Comparison of ENCODE assay signal across 8 cellular contexts in the genomic region with DNA sequence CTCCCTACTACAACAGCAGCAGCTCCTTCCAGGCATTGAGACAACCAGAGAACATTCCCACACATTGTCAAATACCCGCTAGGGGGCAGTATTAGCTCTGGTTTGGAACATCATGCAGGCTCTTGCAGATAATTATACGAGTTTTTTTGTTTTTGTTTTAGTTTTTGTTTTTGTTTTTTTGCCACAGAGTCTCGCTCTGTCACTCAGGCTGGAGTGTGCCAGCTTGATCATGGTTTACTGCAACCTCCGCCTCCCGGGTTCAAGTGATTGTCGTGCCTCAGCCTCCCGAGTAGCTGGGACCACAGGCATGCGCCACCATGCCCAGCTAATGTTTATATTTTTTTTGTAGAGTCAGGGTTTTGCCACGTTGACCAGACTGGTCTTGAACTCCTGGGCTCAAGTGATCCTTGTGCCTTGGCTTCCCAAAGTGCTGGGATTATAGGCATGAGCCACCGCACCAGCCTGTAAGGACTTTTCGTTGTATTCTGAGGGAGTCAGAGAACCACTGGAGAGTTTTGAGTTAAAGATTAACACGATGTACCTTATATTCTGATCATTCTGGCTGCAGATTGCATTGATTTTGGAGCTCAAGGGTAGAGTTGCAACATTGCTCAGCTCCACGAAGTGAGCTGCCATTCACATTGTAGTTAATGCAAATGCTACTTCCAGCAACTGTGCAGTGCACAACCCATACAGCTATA. TPM values are rescaled to one million over a fixed set of nuclear protein-coding genes. Genes with fewer than 3 reads are reported as not detected.
A peak's percentile ranks its signal among the peaks of the same experiment; 100 is the strongest.
DNase-seq lines count a peak whose midpoint lies in the region; ATAC-seq and TF ChIP-seq lines count a peak whose summit lies in the region.

No MANE protein-coding gene starts in this region.

- H3K27ac Mint-ChIP-seq in MCF 10A (ENCODE audit: low read depth, unreplicated experiment), result no peak overlapping the region
- no peak overlapping the region for H3K27ac Mint-ChIP-seq in immature natural killer cell

- H3K27me3 Mint-ChIP-seq in MCF 10A (ENCODE audit: insufficient read depth, unreplicated experiment) (peaks cover 30% of the 10 kb centered on the region), immature natural killer cell (ENCODE audit: low read depth in 3 of 3) (peaks cover 0 to 8% (median 4%) of the 10 kb centered on the region in 3 donors)

- no peak overlapping the region for H3K4me3 ChIP-seq in SK-N-MC

- ATAC-seq in GM21447 (IDR thresholded peaks at IDR 0.05; ENCODE audit: unreplicated experiment), result no peak

- H3K36me3 Mint-ChIP-seq in MCF 10A (ENCODE audit: insufficient read depth, unreplicated experiment), result no peaks in the 10 kb centered on the region
- H3K36me3 Mint-ChIP-seq in immature natural killer cell, result no peaks in the 10 kb centered on the region

- H3K9me3 ChIP-seq in SK-N-MC (ENCODE audit: low read depth, low read length), result no peaks in the 10 kb centered on the region

- no peak overlapping the region for H3K4me3 Mint-ChIP-seq in MCF 10A (ENCODE audit: unreplicated experiment)
- no peak overlapping the region for H3K4me3 Mint-ChIP-seq in immature natural killer cell

- no peak overlapping the region for H3K9ac ChIP-seq in SK-N-MC (ENCODE audit: insufficient read length)

- no peaks in the 10 kb centered on the region for H3K36me3 ChIP-seq in SK-N-MC (ENCODE audit: insufficient read depth, low read length)

- POLR2A ChIA-PET in MCF 10A (lab: Yijun Ruan, JAX), result interaction anchor here (0.7 to 1.2 kb wide), 4 partner anchors 72 to 83 kb away, joined by 3 to 4 read pairs (median 4); no protein-coding TSS in a partner anchor

- peak; percentile 78 for TF ChIP-seq CTCF in MCF 10A (IDR thresholded peaks at IDR 0.05; ENCODE audit: unreplicated experiment)

- intact Hi-C loops in MCF 10A (cut with micrococcal nuclease), result loop anchor here (1.0 to 2.0 kb wide), 2 partner anchors 199 to 380 kb away; no protein-coding TSS in a partner anchor

- CTCF ChIA-PET in MCF 10A (lab: Yijun Ruan, JAX), result interaction anchor here (0.6 to 3.0 kb wide), 48 partner anchors 9 to 903 kb away, joined by 3 to 44 read pairs (median 4); partner anchors contain the start of gene PVR

- H3K4me1 Mint-ChIP-seq in MCF 10A (ENCODE audit: insufficient read depth, unreplicated experiment) (peaks cover 6% of the 10 kb centered on the region), immature natural killer cell (no peaks in the 10 kb centered on the region)

- no peak overlapping the region for H3K27ac ChIP-seq in SK-N-MC

- no TSS peak for BruUV-seq in MCF 10A (replicated peaks; lab: Mats Ljungman, UMichigan)

- H3K9me3 Mint-ChIP-seq in MCF 10A (ENCODE audit: unreplicated experiment) (no peaks in the 10 kb centered on the region), immature natural killer cell (no peaks in the 10 kb centered on the region)

- DNase-seq in NCI-H1436 (lab: John Stamatoyannopoulos, UW), result peak; percentile 58
- DNase-seq in NCI-H1436 treated with DMSO at 0.1 percent for 48 hours (lab: John Stamatoyannopoulos, UW), result no peak
- DNase-seq in MV-4-11 (lab: John Stamatoyannopoulos, UW), result peak; percentile 83
- peak; percentile 82 for DNase-seq in SK-N-MC (ENCODE audit: low read depth, low spot score)
- peak; percentile 90 for DNase-seq in MCF 10A (ENCODE audit: unreplicated experiment)
- DNase-seq in immature natural killer cell, result peak; percentile 52 to 58 (median 58)
- peak; percentile 12 for DNase-seq in stimulated activated CD4-positive, alpha-beta T cell treated with anti-CD3 and anti-CD28 coated beads, Interleukin-12 subunit alpha, Interleukin-12 subunit beta, amount 100 ng/mL, for 4 hours

RNA-seq across cellular contexts. Expression of gene CEACAM20, which starts 41.7 kb away (rescaled TPM):
- not detected in 2 replicates for total RNA-seq in MCF 10A (2022)
- not detected for polyA plus RNA-seq in immature natural killer cell

RNA-seq across cellular contexts. Expression of gene IGSF23, which starts 42.2 kb away (rescaled TPM):
- total RNA-seq in MCF 10A (2022), result not detected in 2 replicates
- polyA plus RNA-seq in immature natural killer cell, result not detected
